Comparison of ENCODE assay signal across 22 cellular contexts in the genomic region with DNA sequence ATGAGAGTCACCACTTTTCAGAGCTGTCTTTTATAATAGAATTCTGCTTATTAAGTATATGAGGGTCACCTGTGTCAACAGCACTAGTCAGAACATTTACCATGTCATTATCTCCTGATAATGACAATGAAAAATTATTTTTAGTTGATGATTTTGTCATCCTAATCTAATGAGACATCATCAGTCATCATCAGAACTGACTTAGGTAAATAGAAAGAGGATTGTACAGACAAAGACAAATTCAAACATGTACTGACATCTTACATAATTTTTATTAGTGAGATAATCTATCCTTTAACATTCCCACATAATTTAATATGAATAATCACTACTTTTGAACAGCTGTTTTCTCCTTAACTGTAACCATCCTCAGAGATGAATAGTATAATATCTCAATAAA. TPM values are rescaled to one million over a fixed set of nuclear protein-coding genes. Genes with fewer than 3 reads are reported as not detected.
"Had no signal": no experiment of that assay in that cellular context is flagged by ENCODE, and none has a peak within 500 bp of the region (broad histone marks: within the 10 kb centered on the region; RNA-seq: fewer than 3 reads in every experiment).

No MANE protein-coding gene starts in this region.

- H3K4me2 ChIP-seq: smooth muscle cell had no signal

- H3K4me3 ChIP-seq: ascending aorta, cardiac muscle cell, coronary artery, gastrocnemius medialis, heart right ventricle, smooth muscle cell, thyroid gland, vagina had no signal

- H3K27me3 ChIP-seq: ascending aorta, cardiac muscle cell, gastrocnemius medialis, heart right ventricle, thyroid gland, vagina had no signal

- H3K9me3 ChIP-seq: ascending aorta, gastrocnemius medialis, heart right ventricle, thyroid gland, vagina had no signal

- ATAC-seq: activated CD4-positive, alpha-beta T cell treated with anti-CD3 and anti-CD28 coated beads for 36 hours; activated CD8-positive, alpha-beta T cell treated with anti-CD3 and anti-CD28 coated beads for 36 hours; gastrocnemius medialis; heart right ventricle; natural killer cell; right cardiac atrium; stimulated activated effector memory CD8-positive, alpha-beta T cell treated with anti-CD3 and anti-CD28 coated beads, Interleukin-12 subunit alpha, Interleukin-12 subunit beta, amount 100 ng/mL, for 72 hours had no signal

- H3K27ac ChIP-seq: ascending aorta, cardiac muscle cell, coronary artery, gastrocnemius medialis, heart right ventricle, thyroid gland, vagina, WERI-Rb-1 had no signal

- DNase-seq: activated CD4-positive, alpha-beta T cell treated with anti-CD3 and anti-CD28 coated beads for 36 hours; activated CD8-positive, alpha-beta memory T cell treated with anti-CD3 and anti-CD28 coated beads, Interleukin-2, amount 50 U/mL, for 48 hours; activated CD8-positive, alpha-beta T cell treated with anti-CD3 and anti-CD28 coated beads for 36 hours; activated naive CD4-positive, alpha-beta T cell; effector CD4-positive, alpha-beta T cell; gastrocnemius medialis; heart right ventricle; natural killer cell; posterior cingulate gyrus; right cardiac atrium; thyroid gland; WERI-Rb-1 had no signal

- H3K4me1 ChIP-seq: ascending aorta, gastrocnemius medialis, heart right ventricle, thyroid gland, vagina had no signal

- H3K36me3 ChIP-seq: ascending aorta, cardiac muscle cell, gastrocnemius medialis, heart right ventricle, thyroid gland, vagina, WERI-Rb-1 had no signal

RNA-seq across cellular contexts. Expression of a gene that starts 22.6 kb away (rescaled TPM):
- total RNA-seq: activated CD4-positive, alpha-beta T cell treated with anti-CD3 and anti-CD28 coated beads for 36 hours; activated CD8-positive, alpha-beta T cell treated with anti-CD3 and anti-CD28 coated beads for 36 hours; ascending aorta; cardiac muscle cell; endothelial cell of umbilical vein; fibroblast of lung; gastrocnemius medialis; heart right ventricle; lung microvascular endothelial cell; mucosa of gallbladder; natural killer cell; right cardiac atrium; smooth muscle cell; thyroid gland; vagina had no signal
- polyA plus RNA-seq: cardiac muscle cell, endothelial cell of umbilical vein, fibroblast of lung, heart right ventricle, right cardiac atrium, smooth muscle cell had no signal
